In genomic region chr1:3903141-3904005, GRCh38 we compare ENCODE assay signal across 1 cellular context.
TF ChIP-seq lines count a peak whose summit lies in the region.

No MANE protein-coding gene starts in this region.

TF ChIP-seq in GM23338, 12 proteins besides CTCF, POLR2A, EP300 and RAD21 (continued from another document):
- TF ChIP-seq ZNF462 (CRISPR knock-in tag; IDR thresholded peaks at IDR 0.05) (no peak), REST (IDR thresholded peaks at IDR 0.05; ENCODE audit: unreplicated experiment) (no peak), EZH2 (IDR thresholded peaks at IDR 0.05; ENCODE audit: low read depth, unreplicated experiment) (no peak), JUNB (IDR thresholded peaks at IDR 0.05; ENCODE audit: unreplicated experiment) (no peak)
